In genomic region chr10:42532996-42533395, GRCh38 we compare ENCODE assay signal across 3 cellular contexts.
"Had no signal": no experiment of that assay in that cellular context is flagged by ENCODE, and none has a peak within 500 bp of the region (broad histone marks: within the 10 kb centered on the region; RNA-seq: fewer than 3 reads in every experiment).

No MANE protein-coding gene starts in this region.

- ATAC-seq: GM12878 had no signal

- H3K4me3 ChIP-seq: GM12878 had no signal

- DNase-seq: GDM1, GF-D8 had no signal
